ENCODE assay signal across 8 cellular contexts in genomic region chr5:146877783-146878470, GRCh38. TPM values are rescaled to one million over a fixed set of nuclear protein-coding genes. Genes with fewer than 3 reads are reported as not detected.
DNase-seq lines count a peak whose midpoint lies in the region; ATAC-seq, FAIRE-seq and TF ChIP-seq lines count a peak whose summit lies in the region.

No MANE protein-coding gene starts in this region.

- H3K9me3 ChIP-seq in A549 (no peaks in the 10 kb centered on the region), SK-N-MC (ENCODE audit: low read depth, low read length) (no peaks in the 10 kb centered on the region)

- no peak for TF ChIP-seq EP300 in A549 (IDR thresholded peaks at IDR 0.05)

- 6% methylated on average over 34 of the region's 58 CpGs for WGBS in A549 (ENCODE audit: missing lambda C conversion rate)

- CTCF ChIA-PET in A549 (lab: Yijun Ruan, JAX), result interaction anchor here (0.6 to 1.6 kb wide), 3 partner anchors 10 to 336 kb away, joined by 3 to 5 read pairs (median 4); no protein-coding TSS in a partner anchor

- no peak for TF ChIP-seq CTCF in A549 (IDR thresholded peaks at IDR 0.05)

- POLR2A ChIA-PET in A549 (lab: Yijun Ruan, JAX), result no interaction called here

- FAIRE-seq in A549 (lab: Jason Lieb, UNC), result no peak

- peak overlapping the region; percentile 95 for H3K4me2 ChIP-seq in A549

- H3K4me3 ChIP-seq in A549, result peak overlapping the region; percentile 50
- peak overlapping the region; percentile 42; the same call in 1 of the 2 replicates for H3K4me3 ChIP-seq in SK-N-MC

- H3K4me1 ChIP-seq in A549, result peaks cover 6% of the 10 kb centered on the region; the same call in 1 of the 3 replicates

- H3K9ac ChIP-seq in SK-N-MC (ENCODE audit: insufficient read length), result no peak overlapping the region

- no peak overlapping the region for H3K27ac ChIP-seq in A549
- no peak overlapping the region for H3K27ac ChIP-seq in SK-N-MC
- H3K27ac ChIP-seq in caudate nucleus (ENCODE audit: low read depth, low read length), result peak overlapping the region; percentile 67

- TF ChIP-seq POLR2A in A549 (IDR thresholded peaks at IDR 0.05; ENCODE audit: low read length), result no peak

- H3K36me3 ChIP-seq in SK-N-MC (ENCODE audit: insufficient read depth, low read length), result no peaks in the 10 kb centered on the region

- no peak for TF ChIP-seq RAD21 in A549 (conservative IDR thresholded peaks at IDR 0.05 in 1 of 2, IDR thresholded peaks at IDR 0.05 in 1 of 2)

- no peak for DNase-seq in A549 (ENCODE audit: low read depth in 1 of 2, low spot score in 1 of 2)
- DNase-seq in SK-N-MC (ENCODE audit: low read depth, low spot score), result no peak
- peak in 53 of 61 donors; percentile 19 to 86 (median 62) for DNase-seq in caudate nucleus (lab: John Stamatoyannopoulos, UW)
- peak; percentile 51 for DNase-seq in kidney glomerular epithelial cell (lab: John Stamatoyannopoulos, UW)
- peak; percentile 18 to 28 for DNase-seq in stimulated activated CD4-positive, alpha-beta T cell treated with anti-CD3 and anti-CD28 coated beads, Interleukin-2, amount 100 ng/mL, for 24 hours

- ATAC-seq in A549, result peak; percentile 64 to 67; a peak in 5 of 6 replicates
- peak; percentile 29 for ATAC-seq in GM19351 (IDR thresholded peaks at IDR 0.05; ENCODE audit: unreplicated experiment)
- ATAC-seq in HG03439 (IDR thresholded peaks at IDR 0.05; ENCODE audit: unreplicated experiment), result no peak
- ATAC-seq in GM21619 (IDR thresholded peaks at IDR 0.05; ENCODE audit: unreplicated experiment), result no peak

TF ChIP-seq in A549, 52 proteins besides CTCF, POLR2A, EP300 and RAD21:
- no peak for TF ChIP-seq JUN (IDR thresholded peaks at IDR 0.05)
- TF ChIP-seq RNF2 (IDR thresholded peaks at IDR 0.05; ENCODE audit: borderline replicate concordance, low read depth), result no peak
- TF ChIP-seq ZSCAN20 (CRISPR knock-in tag; IDR thresholded peaks at IDR 0.05), result no peak
- no peak for TF ChIP-seq HOXA7 (CRISPR knock-in tag; IDR thresholded peaks at IDR 0.05)
- no peak for TF ChIP-seq FOSL2 (IDR thresholded peaks at IDR 0.05)
- no peak for TF ChIP-seq FOSL2 (CRISPR knock-in tag; IDR thresholded peaks at IDR 0.05)
- no peak for TF ChIP-seq KDM5A (IDR thresholded peaks at IDR 0.05)
- TF ChIP-seq HES2 (IDR thresholded peaks at IDR 0.05), result no peak
- no peak for TF ChIP-seq NPAS2 (CRISPR knock-in tag; IDR thresholded peaks at IDR 0.05; ENCODE audit: borderline replicate concordance)
- no peak for TF ChIP-seq MYC (IDR thresholded peaks at IDR 0.05; ENCODE audit: borderline replicate concordance, low read length)
- no peak for TF ChIP-seq ESRRA (IDR thresholded peaks at IDR 0.05; ENCODE audit: borderline replicate concordance, low read length)
- no peak for TF ChIP-seq SREBF2 (IDR thresholded peaks at IDR 0.05)
- no peak for TF ChIP-seq HMGXB4 (CRISPR knock-in tag; IDR thresholded peaks at IDR 0.05; ENCODE audit: borderline replicate concordance)
- TF ChIP-seq TFCP2L1 (CRISPR knock-in tag; IDR thresholded peaks at IDR 0.05), result no peak
- no peak for TF ChIP-seq JUNB (IDR thresholded peaks at IDR 0.05)
- no peak for TF ChIP-seq GATA3 (IDR thresholded peaks at IDR 0.05; ENCODE audit: borderline replicate concordance)
- no peak for TF ChIP-seq RCOR1 (IDR thresholded peaks at IDR 0.05; ENCODE audit: low read depth, low read length)
- no peak for TF ChIP-seq HOXB5 (CRISPR knock-in tag; IDR thresholded peaks at IDR 0.05)
- no peak for TF ChIP-seq ATOH8 (CRISPR knock-in tag; IDR thresholded peaks at IDR 0.05; ENCODE audit: low read depth)
- TF ChIP-seq E2F6 (IDR thresholded peaks at IDR 0.05; ENCODE audit: borderline replicate concordance, low read depth), result no peak
- no peak for TF ChIP-seq KDM1A (IDR thresholded peaks at IDR 0.05; ENCODE audit: low read depth)

RNA-seq across cellular contexts. Expression of gene PPP2R2B, which starts 0.6 kb away (rescaled TPM):
- polyA plus RNA-seq in A549 (2011; rRNA removed) (not detected in 2 replicates), A549 (2017; fragmentation: RNase III; extraction: RNeasy Plus Mini Kit Qiagen cat#74134 plus additional on column Dnase treatment) (0.08 to 0.13 TPM in 2 of 3 replicates, not detected in the other)
- not detected in 2 replicates for polyA plus RNA-seq in A549 (2012; cell fraction: cytosol; rRNA removed)
- not detected in 2 replicates for polyA plus RNA-seq in A549 (2012; cell fraction: nucleus; rRNA removed)
- polyA minus RNA-seq in A549 (2011; rRNA and poly(A)+ RNA removed), result not detected in 2 replicates

Comparison
In these comparisons a context has a peak if more than half of its experiments do, and no peak if none do; other contexts are left out.
1. ATAC-seq: peak in A549 (2 of 2) and GM19351 (single experiment); none in HG03439 (single experiment) and GM21619 (single experiment).
2. DNase-seq: peak in caudate nucleus (53 of 61), kidney glomerular epithelial cell (single experiment) and stimulated activated CD4-positive, alpha-beta T cell treated with anti-CD3 and anti-CD28 coated beads, Interleukin-2, amount 100 ng/mL, for 24 hours (2 of 2); none in A549 (0 of 2) and SK-N-MC (single experiment).